Comparison of ENCODE assay signal across 1 cellular context in the genomic region with DNA sequence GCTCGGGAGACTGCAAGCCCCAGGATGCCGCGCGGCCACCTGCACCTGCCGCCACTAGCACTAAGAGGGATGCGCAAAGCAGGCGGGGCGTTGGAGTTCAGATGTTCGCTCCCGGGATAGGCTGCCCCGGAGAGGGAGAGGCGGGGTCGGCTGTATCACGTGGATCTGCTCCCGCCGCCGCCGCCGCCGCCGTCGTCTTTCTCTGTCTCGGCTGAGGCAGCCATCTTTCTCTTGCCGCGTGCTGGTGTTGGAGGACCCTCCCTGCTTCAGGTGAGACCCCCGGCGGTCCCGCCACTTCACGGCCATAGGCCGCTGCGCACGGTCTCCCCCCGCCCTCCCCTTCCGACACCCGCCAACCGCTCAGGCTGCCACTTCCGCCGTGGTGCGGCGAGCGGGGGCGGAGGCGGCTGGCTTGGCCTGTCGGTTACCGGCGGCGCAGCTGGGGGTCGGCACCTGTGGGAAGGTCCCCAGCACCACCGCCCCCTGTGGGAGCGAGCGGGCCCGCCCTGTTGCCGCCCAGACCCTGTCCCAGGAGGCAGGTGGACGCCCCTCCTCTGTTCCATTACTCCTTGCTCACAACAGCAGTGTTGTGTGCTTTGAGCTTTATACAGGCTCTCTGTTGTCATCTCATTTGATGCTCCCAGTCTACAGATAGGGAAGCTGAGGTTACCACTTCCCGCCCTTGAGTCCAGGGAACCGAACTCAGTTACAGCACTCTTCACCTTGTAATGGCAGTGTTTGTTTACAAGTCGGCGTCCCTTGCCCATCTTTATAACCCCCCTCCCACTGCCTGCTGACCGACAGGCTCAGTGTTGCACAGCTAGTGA.
TF ChIP-seq lines count a peak whose summit lies in the region.

Gene BTF3L4 (plus strand): TSS at position 186 of the 827 bp plus-strand sequence. CDS start 3,553 bp downstream, outside the sequence.

TF ChIP-seq in GM12878, 131 proteins besides CTCF, POLR2A, EP300 and RAD21 (continued from another document and continues in another):
- TF ChIP-seq, protein P1, sequence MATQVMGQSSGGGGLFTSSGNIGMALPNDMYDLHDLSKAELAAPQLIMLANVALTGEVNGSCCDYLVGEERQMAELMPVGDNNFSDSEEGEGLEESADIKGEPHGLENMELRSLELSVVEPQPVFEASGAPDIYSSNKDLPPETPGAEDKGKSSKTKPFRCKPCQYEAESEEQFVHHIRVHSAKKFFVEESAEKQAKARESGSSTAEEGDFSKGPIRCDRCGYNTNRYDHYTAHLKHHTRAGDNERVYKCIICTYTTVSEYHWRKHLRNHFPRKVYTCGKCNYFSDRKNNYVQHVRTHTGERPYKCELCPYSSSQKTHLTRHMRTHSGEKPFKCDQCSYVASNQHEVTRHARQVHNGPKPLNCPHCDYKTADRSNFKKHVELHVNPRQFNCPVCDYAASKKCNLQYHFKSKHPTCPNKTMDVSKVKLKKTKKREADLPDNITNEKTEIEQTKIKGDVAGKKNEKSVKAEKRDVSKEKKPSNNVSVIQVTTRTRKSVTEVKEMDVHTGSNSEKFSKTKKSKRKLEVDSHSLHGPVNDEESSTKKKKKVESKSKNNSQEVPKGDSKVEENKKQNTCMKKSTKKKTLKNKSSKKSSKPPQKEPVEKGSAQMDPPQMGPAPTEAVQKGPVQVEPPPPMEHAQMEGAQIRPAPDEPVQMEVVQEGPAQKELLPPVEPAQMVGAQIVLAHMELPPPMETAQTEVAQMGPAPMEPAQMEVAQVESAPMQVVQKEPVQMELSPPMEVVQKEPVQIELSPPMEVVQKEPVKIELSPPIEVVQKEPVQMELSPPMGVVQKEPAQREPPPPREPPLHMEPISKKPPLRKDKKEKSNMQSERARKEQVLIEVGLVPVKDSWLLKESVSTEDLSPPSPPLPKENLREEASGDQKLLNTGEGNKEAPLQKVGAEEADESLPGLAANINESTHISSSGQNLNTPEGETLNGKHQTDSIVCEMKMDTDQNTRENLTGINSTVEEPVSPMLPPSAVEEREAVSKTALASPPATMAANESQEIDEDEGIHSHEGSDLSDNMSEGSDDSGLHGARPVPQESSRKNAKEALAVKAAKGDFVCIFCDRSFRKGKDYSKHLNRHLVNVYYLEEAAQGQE (IDR thresholded peaks at IDR 0.05; ENCODE audit: low read depth, low read length), result no peak
- TF ChIP-seq NKRF (conservative IDR thresholded peaks at IDR 0.05), result peak; percentile 84
- TF ChIP-seq SPI1 (IDR thresholded peaks at IDR 0.05; ENCODE audit: borderline replicate concordance, insufficient read depth, low read depth, low read length), result peak; percentile 22; the same call in 1 of the 2 replicates
- TF ChIP-seq KDM1A (IDR thresholded peaks at IDR 0.05; ENCODE audit: borderline replicate concordance), result no peak
- TF ChIP-seq PAX5 (IDR thresholded peaks at IDR 0.05; ENCODE audit: borderline replicate concordance, low read depth, low read length), result 0 out of 2 replicates have a peak, but pooled peaks have one; percentile 31
- TF ChIP-seq, protein P2, sequence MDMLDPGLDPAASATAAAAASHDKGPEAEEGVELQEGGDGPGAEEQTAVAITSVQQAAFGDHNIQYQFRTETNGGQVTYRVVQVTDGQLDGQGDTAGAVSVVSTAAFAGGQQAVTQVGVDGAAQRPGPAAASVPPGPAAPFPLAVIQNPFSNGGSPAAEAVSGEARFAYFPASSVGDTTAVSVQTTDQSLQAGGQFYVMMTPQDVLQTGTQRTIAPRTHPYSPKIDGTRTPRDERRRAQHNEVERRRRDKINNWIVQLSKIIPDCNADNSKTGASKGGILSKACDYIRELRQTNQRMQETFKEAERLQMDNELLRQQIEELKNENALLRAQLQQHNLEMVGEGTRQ (IDR thresholded peaks at IDR 0.05; ENCODE audit: borderline replicate concordance, low read depth, low read length), result peak; percentile 9
- TF ChIP-seq HDAC2 (IDR thresholded peaks at IDR 0.05), result no peak
- TF ChIP-seq, protein P3, sequence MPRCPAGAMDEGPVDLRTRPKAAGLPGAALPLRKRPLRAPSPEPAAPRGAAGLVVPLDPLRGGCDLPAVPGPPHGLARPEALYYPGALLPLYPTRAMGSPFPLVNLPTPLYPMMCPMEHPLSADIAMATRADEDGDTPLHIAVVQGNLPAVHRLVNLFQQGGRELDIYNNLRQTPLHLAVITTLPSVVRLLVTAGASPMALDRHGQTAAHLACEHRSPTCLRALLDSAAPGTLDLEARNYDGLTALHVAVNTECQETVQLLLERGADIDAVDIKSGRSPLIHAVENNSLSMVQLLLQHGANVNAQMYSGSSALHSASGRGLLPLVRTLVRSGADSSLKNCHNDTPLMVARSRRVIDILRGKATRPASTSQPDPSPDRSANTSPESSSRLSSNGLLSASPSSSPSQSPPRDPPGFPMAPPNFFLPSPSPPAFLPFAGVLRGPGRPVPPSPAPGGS (IDR thresholded peaks at IDR 0.05; ENCODE audit: borderline replicate concordance, insufficient read depth, low read depth, low read length, poor library complexity, severe bottlenecking), result no peak
- no peak for TF ChIP-seq WRNIP1 (IDR thresholded peaks at IDR 0.05; ENCODE audit: borderline replicate concordance, low read depth, low read length)
- TF ChIP-seq ZNF687 (IDR thresholded peaks at IDR 0.05), result peak; percentile 48
- TF ChIP-seq, protein P4, sequence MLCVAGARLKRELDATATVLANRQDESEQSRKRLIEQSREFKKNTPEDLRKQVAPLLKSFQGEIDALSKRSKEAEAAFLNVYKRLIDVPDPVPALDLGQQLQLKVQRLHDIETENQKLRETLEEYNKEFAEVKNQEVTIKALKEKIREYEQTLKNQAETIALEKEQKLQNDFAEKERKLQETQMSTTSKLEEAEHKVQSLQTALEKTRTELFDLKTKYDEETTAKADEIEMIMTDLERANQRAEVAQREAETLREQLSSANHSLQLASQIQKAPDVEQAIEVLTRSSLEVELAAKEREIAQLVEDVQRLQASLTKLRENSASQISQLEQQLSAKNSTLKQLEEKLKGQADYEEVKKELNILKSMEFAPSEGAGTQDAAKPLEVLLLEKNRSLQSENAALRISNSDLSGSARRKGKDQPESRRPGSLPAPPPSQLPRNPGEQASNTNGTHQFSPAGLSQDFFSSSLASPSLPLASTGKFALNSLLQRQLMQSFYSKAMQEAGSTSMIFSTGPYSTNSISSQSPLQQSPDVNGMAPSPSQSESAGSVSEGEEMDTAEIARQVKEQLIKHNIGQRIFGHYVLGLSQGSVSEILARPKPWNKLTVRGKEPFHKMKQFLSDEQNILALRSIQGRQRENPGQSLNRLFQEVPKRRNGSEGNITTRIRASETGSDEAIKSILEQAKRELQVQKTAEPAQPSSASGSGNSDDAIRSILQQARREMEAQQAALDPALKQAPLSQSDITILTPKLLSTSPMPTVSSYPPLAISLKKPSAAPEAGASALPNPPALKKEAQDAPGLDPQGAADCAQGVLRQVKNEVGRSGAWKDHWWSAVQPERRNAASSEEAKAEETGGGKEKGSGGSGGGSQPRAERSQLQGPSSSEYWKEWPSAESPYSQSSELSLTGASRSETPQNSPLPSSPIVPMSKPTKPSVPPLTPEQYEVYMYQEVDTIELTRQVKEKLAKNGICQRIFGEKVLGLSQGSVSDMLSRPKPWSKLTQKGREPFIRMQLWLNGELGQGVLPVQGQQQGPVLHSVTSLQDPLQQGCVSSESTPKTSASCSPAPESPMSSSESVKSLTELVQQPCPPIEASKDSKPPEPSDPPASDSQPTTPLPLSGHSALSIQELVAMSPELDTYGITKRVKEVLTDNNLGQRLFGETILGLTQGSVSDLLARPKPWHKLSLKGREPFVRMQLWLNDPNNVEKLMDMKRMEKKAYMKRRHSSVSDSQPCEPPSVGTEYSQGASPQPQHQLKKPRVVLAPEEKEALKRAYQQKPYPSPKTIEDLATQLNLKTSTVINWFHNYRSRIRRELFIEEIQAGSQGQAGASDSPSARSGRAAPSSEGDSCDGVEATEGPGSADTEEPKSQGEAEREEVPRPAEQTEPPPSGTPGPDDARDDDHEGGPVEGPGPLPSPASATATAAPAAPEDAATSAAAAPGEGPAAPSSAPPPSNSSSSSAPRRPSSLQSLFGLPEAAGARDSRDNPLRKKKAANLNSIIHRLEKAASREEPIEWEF (IDR thresholded peaks at IDR 0.05; ENCODE audit: insufficient replicate concordance, low read depth, low read length), result no peak
- TF ChIP-seq SMAD5 (IDR thresholded peaks at IDR 0.05; ENCODE audit: low read depth), result 0 out of 2 replicates have a peak, but pooled peaks have one; percentile 54
- no peak for TF ChIP-seq SMC3 (IDR thresholded peaks at IDR 0.05; ENCODE audit: borderline replicate concordance, low read length)
- TF ChIP-seq SIX5 (IDR thresholded peaks at IDR 0.05; ENCODE audit: low read depth, low read length, severe bottlenecking), result peak; percentile 58
- no peak; the same call in 1 of the 2 replicates for TF ChIP-seq IRF4 (IDR thresholded peaks at IDR 0.05; ENCODE audit: low read depth, low read length)
- TF ChIP-seq, protein P5, sequence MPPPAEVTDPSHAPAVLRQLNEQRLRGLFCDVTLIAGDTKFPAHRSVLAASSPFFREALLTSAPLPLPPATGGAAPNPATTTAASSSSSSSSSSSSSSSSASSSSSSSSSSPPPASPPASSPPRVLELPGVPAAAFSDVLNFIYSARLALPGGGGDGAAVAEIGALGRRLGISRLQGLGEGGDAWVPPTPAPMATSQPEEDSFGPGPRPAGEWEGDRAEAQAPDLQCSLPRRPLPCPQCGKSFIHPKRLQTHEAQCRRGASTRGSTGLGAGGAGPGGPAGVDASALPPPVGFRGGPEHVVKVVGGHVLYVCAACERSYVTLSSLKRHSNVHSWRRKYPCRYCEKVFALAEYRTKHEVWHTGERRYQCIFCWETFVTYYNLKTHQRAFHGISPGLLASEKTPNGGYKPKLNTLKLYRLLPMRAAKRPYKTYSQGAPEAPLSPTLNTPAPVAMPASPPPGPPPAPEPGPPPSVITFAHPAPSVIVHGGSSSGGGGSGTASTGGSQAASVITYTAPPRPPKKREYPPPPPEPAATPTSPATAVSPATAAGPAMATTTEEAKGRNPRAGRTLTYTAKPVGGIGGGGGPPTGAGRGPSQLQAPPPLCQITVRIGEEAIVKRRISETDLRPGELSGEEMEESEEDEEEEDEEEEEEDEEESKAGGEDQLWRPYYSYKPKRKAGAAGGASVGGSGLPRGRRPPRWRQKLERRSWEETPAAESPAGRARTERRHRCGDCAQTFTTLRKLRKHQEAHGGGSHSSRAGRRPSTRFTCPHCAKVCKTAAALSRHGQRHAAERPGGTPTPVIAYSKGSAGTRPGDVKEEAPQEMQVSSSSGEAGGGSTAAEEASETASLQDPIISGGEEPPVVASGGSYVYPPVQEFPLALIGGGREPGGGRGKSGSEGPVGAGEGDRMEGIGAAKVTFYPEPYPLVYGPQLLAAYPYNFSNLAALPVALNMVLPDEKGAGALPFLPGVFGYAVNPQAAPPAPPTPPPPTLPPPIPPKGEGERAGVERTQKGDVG (CRISPR knock-in tag; IDR thresholded peaks at IDR 0.05), result no peak
- no peak for TF ChIP-seq BMI1 (IDR thresholded peaks at IDR 0.05; ENCODE audit: borderline replicate concordance)
- TF ChIP-seq CBX3 (IDR thresholded peaks at IDR 0.05; ENCODE audit: borderline replicate concordance, low read depth), result no peak
- TF ChIP-seq POLR2AphosphoS5 (IDR thresholded peaks at IDR 0.05; ENCODE audit: low read length), result peak; percentile 64
